7 cellular contexts compared by ENCODE assay signal in genomic region chr1:94045465-94046056, GRCh38.
A peak's percentile ranks its signal among the peaks of the same experiment; 100 is the strongest.
DNase-seq lines count a peak whose midpoint lies in the region; ATAC-seq, FAIRE-seq and TF ChIP-seq lines count a peak whose summit lies in the region.

No MANE protein-coding gene starts in this region.

- H3K27ac Mint-ChIP-seq in T-helper 1 cell treated with Interleukin-12 subunit alpha and Interleukin-12 subunit beta and Interleukin-4 antibody, amounts not matched to agents 30 μg/mL and 1 μg/mL, for 36 hours, result no peak overlapping the region

- H3K27me3 ChIP-seq in small intestine (ENCODE audit: control insufficient read depth in 2 of 2, insufficient read depth in 2 of 2, low read length in 2 of 2), result no peaks in the 10 kb centered on the region

- peaks cover 4% of the 10 kb centered on the region for H3K4me1 Mint-ChIP-seq in T-helper 1 cell treated with Interleukin-12 subunit alpha and Interleukin-12 subunit beta and Interleukin-4 antibody, amounts not matched to agents 30 μg/mL and 1 μg/mL, for 36 hours (ENCODE audit: low read depth)

- CTCF ChIA-PET in GM10248 (lab: Yijun Ruan, JAX), result interaction anchor here (0.6 to 19.8 kb wide), 13 partner anchors 9 to 759 kb away, joined by 3 to 370 read pairs (median 5); no protein-coding TSS in a partner anchor

- POLR2A ChIA-PET in GM10248 (lab: Yijun Ruan, JAX), result no interaction called here

- TF ChIP-seq CTCF in GM10248 (IDR thresholded peaks at IDR 0.05; ENCODE audit: control extremely low read depth, extremely low read depth, low read depth, missing control alignments), result peak; percentile 34

- no peaks in the 10 kb centered on the region for H3K36me3 ChIP-seq in small intestine (ENCODE audit: control insufficient read depth in 2 of 2, insufficient read depth in 2 of 2, low read length in 2 of 2)

- no peak overlapping the region for H3K4me3 ChIP-seq in small intestine (ENCODE audit: low read depth in 1 of 2, low read length in 2 of 2)

- peak overlapping the region; percentile 25 for H3K4me3 Mint-ChIP-seq in T-helper 1 cell treated with Interleukin-12 subunit alpha and Interleukin-12 subunit beta and Interleukin-4 antibody, amounts not matched to agents 30 μg/mL and 1 μg/mL, for 36 hours

- DNase-seq in GM10248 (ENCODE audit: extremely low spot score), result peak; percentile 53
- peak; percentile 68 for DNase-seq in HuH-7 (ENCODE audit: low spot score)
- DNase-seq in cerebellar cortex (ENCODE audit: low spot score), result peak; percentile 90
- DNase-seq in islet precursor cell, result peak; percentile 99
- peak; percentile 81 for DNase-seq in small intestine

- H3K9me3 ChIP-seq in small intestine (ENCODE audit: control insufficient read depth, low read depth), result no peaks in the 10 kb centered on the region

- WGBS in small intestine, 3 donors, result 13 to 26% (median 19%) methylated on average over 22 of the region's 22 CpGs

- H3K27ac ChIP-seq in small intestine (ENCODE audit: low read depth in 1 of 2, low read length in 1 of 2), result peak overlapping the region in 1 of 2 donors; percentile 69

- no peak for FAIRE-seq in small intestine (lab: Jason Lieb, UNC)

- H3K27me3 Mint-ChIP-seq in T-helper 1 cell treated with Interleukin-12 subunit alpha and Interleukin-12 subunit beta and Interleukin-4 antibody, amounts not matched to agents 30 μg/mL and 1 μg/mL, for 36 hours (ENCODE audit: low read depth), result peaks cover 10% of the 10 kb centered on the region

- no peaks in the 10 kb centered on the region for H3K36me3 Mint-ChIP-seq in T-helper 1 cell treated with Interleukin-12 subunit alpha and Interleukin-12 subunit beta and Interleukin-4 antibody, amounts not matched to agents 30 μg/mL and 1 μg/mL, for 36 hours (ENCODE audit: low read depth)

- H3K9me3 Mint-ChIP-seq in T-helper 1 cell treated with Interleukin-12 subunit alpha and Interleukin-12 subunit beta and Interleukin-4 antibody, amounts not matched to agents 30 μg/mL and 1 μg/mL, for 36 hours, result no peaks in the 10 kb centered on the region

- ATAC-seq in HG03520 (IDR thresholded peaks at IDR 0.05; ENCODE audit: unreplicated experiment), result no peak

- H3K4me1 ChIP-seq in small intestine (ENCODE audit: control insufficient read depth in 2 of 2, insufficient read depth in 1 of 2, low read depth in 1 of 2, low read length in 1 of 2), result no peaks in the 10 kb centered on the region
